18 cellular contexts compared by ENCODE assay signal in genomic region chr20:62821726-62822210, GRCh38. TPM values are rescaled to one million over a fixed set of nuclear protein-coding genes. Genes with fewer than 3 reads are reported as not detected.
DNase-seq lines count a peak whose midpoint lies in the region; ATAC-seq, FAIRE-seq and TF ChIP-seq lines count a peak whose summit lies in the region.
"Had no signal": no experiment of that assay in that cellular context is flagged by ENCODE, and none has a peak within 500 bp of the region (broad histone marks: within the 10 kb centered on the region; RNA-seq: fewer than 3 reads in every experiment).

No MANE protein-coding gene starts in this region.

- TF ChIP-seq RAD21 in HepG2 (CRISPR knock-in tag; IDR thresholded peaks at IDR 0.05) (no peak), Ishikawa (IDR thresholded peaks at IDR 0.05; ENCODE audit: low read depth) (no peak)

- TF ChIP-seq EP300 in HepG2 (IDR thresholded peaks at IDR 0.05; ENCODE audit: low read depth in 2 of 2, low read length in 2 of 2) (no peak), HepG2 (CRISPR knock-in tag; IDR thresholded peaks at IDR 0.05; ENCODE audit: borderline replicate concordance) (no peak), Ishikawa (IDR thresholded peaks at IDR 0.05; ENCODE audit: borderline replicate concordance) (no peak)

- H2AFZ ChIP-seq in HepG2 (ENCODE audit: low read length) (no peak overlapping the region), osteoblast (ENCODE audit: low read length) (no peak overlapping the region)
- H2AFZ ChIP-seq: GM23338 had no signal

- intact Hi-C loops in HepG2 (cut with micrococcal nuclease; ENCODE audit: unreplicated experiment) (loop anchor here (1.0 to 5.0 kb wide), 4 partner anchors 26 to 187 kb away; partner anchors contain the start of gene TCFL5), right lobe of liver (cut with DNase I) (loop anchor here in 1 of 2 donors (10.0 kb wide), 1 partner anchor 183 kb away; the partner anchor contains the start of gene BHLHE23), breast epithelium (cut with DNase I; ENCODE audit: low total_unique reads) (no loop called here)

- H3K4me1 ChIP-seq in HepG2 (ENCODE audit: insufficient read depth, low read length) = peaks cover 73% of the 10 kb centered on the region
- H3K4me1 ChIP-seq in right lobe of liver = peaks cover 0 to 5% (median 1%) of the 10 kb centered on the region in 4 donors
- H3K4me1 ChIP-seq in osteoblast (ENCODE audit: insufficient read depth, low read length) = peaks cover 17% of the 10 kb centered on the region
- H3K4me1 ChIP-seq in breast epithelium = peaks cover 23 to 28% of the 10 kb centered on the region in 2 donors

- no peak overlapping the region for H3K9ac ChIP-seq in HepG2 (ENCODE audit: insufficient read depth, low read depth, low read length)

- DNase-seq in HepG2 (ENCODE audit: low spot score) (no peak), right lobe of liver (no peak), osteoblast (ENCODE audit: insufficient read length, low spot score, missing footprints) (peak; percentile 78), breast epithelium (ENCODE audit: low spot score in 2 of 2) (no peak)
- no peak for DNase-seq in activated naive CD4-positive, alpha-beta T cell treated with Interleukin-2 at 50 U/mL for 16 hours
- DNase-seq: Calu3, COR-L47, DMS53, DMS79 treated with DMSO at 0.1 percent for 48 hours, H9 had no signal

- ATAC-seq in HepG2 (no peak), right lobe of liver (no peak)
- ATAC-seq: GM23338 had no signal

- no peak for TF ChIP-seq CTCF in HepG2 (CRISPR knock-in tag; IDR thresholded peaks at IDR 0.05)
- TF ChIP-seq CTCF in right lobe of liver (IDR thresholded peaks at IDR 0.05) = no peak
- TF ChIP-seq CTCF in osteoblast (IDR thresholded peaks at IDR 0.05; ENCODE audit: extremely low read depth, low read depth, low read length) = no peak
- no peak for TF ChIP-seq CTCF in breast epithelium (IDR thresholded peaks at IDR 0.05)

- H3K9me3 ChIP-seq in HepG2 (ENCODE audit: low read length) (no peaks in the 10 kb centered on the region), right lobe of liver (no peaks in the 10 kb centered on the region), osteoblast (ENCODE audit: low read depth, low read length) (no peaks in the 10 kb centered on the region), breast epithelium (no peaks in the 10 kb centered on the region)

- CTCF ChIA-PET in HepG2 (lab: Yijun Ruan, JAX; ENCODE audit: low intra/inter-chr PET ratio, low total read pairs) = interaction anchor here (1.1 to 1.7 kb wide), 4 partner anchors 13 to 187 kb away, joined by 3 to 14 read pairs (median 6); no protein-coding TSS in a partner anchor

- H3K4me2 ChIP-seq in HepG2 (ENCODE audit: low read depth, low read length) = no peak overlapping the region
- H3K4me2 ChIP-seq in osteoblast (ENCODE audit: insufficient read depth, low read length) = no peak overlapping the region
- H3K4me2 ChIP-seq: GM23338 had no signal

- TF ChIP-seq POLR2A in HepG2 (IDR thresholded peaks at IDR 0.05; ENCODE audit: insufficient read depth in 1 of 2, low read depth in 2 of 2, low read length in 2 of 2) (no peak), right lobe of liver (IDR thresholded peaks at IDR 0.05) (no peak), breast epithelium (IDR thresholded peaks at IDR 0.05) (no peak)

- H3K4me3 ChIP-seq in HepG2 (replicated peaks in 1 of 3; ENCODE audit: insufficient read depth in 1 of 3, low read depth in 2 of 3, low read length in 3 of 3) (no peak overlapping the region), right lobe of liver (no peak overlapping the region), osteoblast (ENCODE audit: insufficient read depth, low read length) (no peak overlapping the region), breast epithelium (no peak overlapping the region)
- H3K4me3 ChIP-seq: GM23338 had no signal

- no TSS peak for BruUV-seq in HepG2 (replicated peaks; lab: Mats Ljungman, UMichigan)

- no peak for FAIRE-seq in HepG2 (lab: Jason Lieb, UNC)
- FAIRE-seq: A204.1, GM12892, GM19239 had no signal

- H3K27me3 ChIP-seq in HepG2 (ENCODE audit: control insufficient read depth in 1 of 2, insufficient read depth in 2 of 2, low read length in 2 of 2) = no peaks in the 10 kb centered on the region
- H3K27me3 ChIP-seq in right lobe of liver = no peaks in the 10 kb centered on the region
- H3K27me3 ChIP-seq in osteoblast (ENCODE audit: insufficient read depth, low read length) = peaks cover 26% of the 10 kb centered on the region
- peaks cover 3 to 4% of the 10 kb centered on the region in 2 donors for H3K27me3 ChIP-seq in breast epithelium

- POLR2A ChIA-PET in HepG2 (lab: Yijun Ruan, JAX) = interaction anchor here (1.2 to 1.8 kb wide), 6 partner anchors 14 to 155 kb away, joined by 3 to 26 read pairs (median 8); partner anchors contain the start of gene MRGBP

- WGBS in HepG2 (ENCODE audit: low lambda C conversion rate) = 98% methylated on average over 12 of the region's 12 CpGs
- no CpG with 5 or more reads among the region's 12 CpGs for WGBS in right lobe of liver (ENCODE audit: insufficient coverage, low coverage, low lambda C conversion rate, missing lambda C conversion rate)

- H3K79me2 ChIP-seq in HepG2 (ENCODE audit: insufficient read depth, low read length) (peaks cover 6% of the 10 kb centered on the region), osteoblast (ENCODE audit: insufficient read depth, low read length) (no peaks in the 10 kb centered on the region)

- H4K20me1 ChIP-seq in HepG2 (ENCODE audit: insufficient read depth, low read length) (peaks cover 4% of the 10 kb centered on the region; the same call in 1 of the 2 replicates), osteoblast (ENCODE audit: insufficient read depth, low read length) (no peaks in the 10 kb centered on the region)

- no peak overlapping the region for H3K27ac ChIP-seq in HepG2 (ENCODE audit: extremely low read length, insufficient read depth, low read length)
- no peak overlapping the region for H3K27ac ChIP-seq in right lobe of liver
- H3K27ac ChIP-seq in osteoblast (ENCODE audit: low read depth, low read length) = no peak overlapping the region
- no peak overlapping the region for H3K27ac ChIP-seq in breast epithelium
- H3K27ac ChIP-seq: 22Rv1 had no signal

- in situ Hi-C loops in HepG2 (cut with HindIII; ENCODE audit: extremely low pct_ligation_motif_present, low pct_unique_long_range_greater_than_20kb) = no loop called here

- H3K36me3 ChIP-seq in HepG2 (replicated peaks in 1 of 2; ENCODE audit: control insufficient read depth in 1 of 2, insufficient read depth in 2 of 2, low read length in 2 of 2) (no peaks in the 10 kb centered on the region), right lobe of liver (no peaks in the 10 kb centered on the region), osteoblast (ENCODE audit: insufficient read depth, low read length) (no peaks in the 10 kb centered on the region), breast epithelium (no peaks in the 10 kb centered on the region)

RNA-seq across cellular contexts. Expression of gene COL9A3, which starts 4.9 kb away (rescaled TPM):
- 53.3 and 204 TPM in 2 replicates for total RNA-seq in HepG2 (2016; rRNA removed; fragmentation: Illumina TruSeq; extraction: Trizol)
- 13.9 and 15.8 TPM in 2 replicates for total RNA-seq in HepG2 (2016; cell fraction: cytosol; rRNA removed; fragmentation: Illumina TruSeq; extraction: Trizol; ENCODE audit: low read depth)
- 48.0 and 215 TPM in 2 replicates for total RNA-seq in HepG2 (2016; cell fraction: insoluble cytoplasmic fraction; rRNA removed; fragmentation: Illumina TruSeq; extraction: Trizol)
- 19.3 and 20.8 TPM in 2 replicates for total RNA-seq in HepG2 (2016; cell fraction: membrane; rRNA removed; fragmentation: Illumina TruSeq; extraction: Trizol)
- total RNA-seq in HepG2 (2016; cell fraction: nucleus; rRNA removed; fragmentation: Illumina TruSeq; extraction: Trizol) = 216 and 254 TPM in 2 replicates
- polyA plus RNA-seq in HepG2 (2011; rRNA removed) = 155 and 175 TPM in 2 replicates
- polyA plus RNA-seq in HepG2 (2011; cell fraction: cytosol; rRNA removed) = 84.5 and 113 TPM in 2 replicates
- polyA plus RNA-seq in HepG2 (2011; cell fraction: nucleus; rRNA removed) = 1,291 and 1,782 TPM in 2 replicates
- 79.9 and 172 TPM in 2 replicates for polyA plus RNA-seq in HepG2 (2012)
- polyA plus RNA-seq in HepG2 (2016; cell fraction: cytosol; fragmentation: Illumina TruSeq; extraction: Trizol; ENCODE audit: low read depth) = 9.2 and 9.5 TPM in 2 replicates
- polyA plus RNA-seq in HepG2 (2016; cell fraction: insoluble cytoplasmic fraction; fragmentation: Illumina TruSeq; extraction: Trizol; ENCODE audit: low read depth) = 55.1 and 66.2 TPM in 2 replicates
- 17.0 and 20.1 TPM in 2 replicates for polyA plus RNA-seq in HepG2 (2016; cell fraction: membrane; fragmentation: Illumina TruSeq; extraction: Trizol; ENCODE audit: low read depth)
- 637 and 662 TPM in 2 replicates for polyA plus RNA-seq in HepG2 (2016; cell fraction: nucleus; fragmentation: Illumina TruSeq; extraction: Trizol; ENCODE audit: insufficient read depth, low read depth)
- polyA minus RNA-seq in HepG2 (2011; rRNA and poly(A)+ RNA removed; ENCODE audit: low replicate concordance) = 5.1 and 12.2 TPM in 2 replicates
- 23.0 and 25.3 TPM in 2 replicates for polyA minus RNA-seq in HepG2 (2011; cell fraction: cytosol; rRNA and poly(A)+ RNA removed)
- polyA minus RNA-seq in HepG2 (2011; cell fraction: nucleus; rRNA and poly(A)+ RNA removed) = 56.8 and 67.0 TPM in 2 replicates
- total RNA-seq in right lobe of liver = 1 to 10 TPM; 1.5 to 7.6 (median 3.5) TPM
- total RNA-seq in osteoblast = not detected in 2 replicates
- total RNA-seq in breast epithelium = 10 to 100 TPM in 1 of 3 donors, 1 to 10 TPM in 1, under 1 TPM in 1; 0.16 to 10.2 (median 5.0) TPM
- total RNA-seq: CD4-positive, alpha-beta memory T cell; H4 had no signal

RNA-seq across cellular contexts. Expression of gene OGFR, which starts 17.1 kb away (rescaled TPM):
- 68.3 and 81.8 TPM in 2 replicates for total RNA-seq in HepG2 (2016; rRNA removed; fragmentation: Illumina TruSeq; extraction: Trizol)
- total RNA-seq in HepG2 (2016; cell fraction: cytosol; rRNA removed; fragmentation: Illumina TruSeq; extraction: Trizol; ENCODE audit: low read depth) = 6.3 and 8.7 TPM in 2 replicates
- 58.8 and 84.2 TPM in 2 replicates for total RNA-seq in HepG2 (2016; cell fraction: insoluble cytoplasmic fraction; rRNA removed; fragmentation: Illumina TruSeq; extraction: Trizol)
- total RNA-seq in HepG2 (2016; cell fraction: membrane; rRNA removed; fragmentation: Illumina TruSeq; extraction: Trizol) = 20.8 and 24.4 TPM in 2 replicates
- 33.8 and 41.3 TPM in 2 replicates for total RNA-seq in HepG2 (2016; cell fraction: nucleus; rRNA removed; fragmentation: Illumina TruSeq; extraction: Trizol)
- 47.7 and 62.2 TPM in 2 replicates for polyA plus RNA-seq in HepG2 (2011; rRNA removed)
- polyA plus RNA-seq in HepG2 (2011; cell fraction: cytosol; rRNA removed) = 58.6 and 82.5 TPM in 2 replicates
- polyA plus RNA-seq in HepG2 (2011; cell fraction: nucleus; rRNA removed) = 105 and 121 TPM in 2 replicates
- 34.0 and 38.1 TPM in 2 replicates for polyA plus RNA-seq in HepG2 (2012)
- polyA plus RNA-seq in HepG2 (2016; cell fraction: cytosol; fragmentation: Illumina TruSeq; extraction: Trizol; ENCODE audit: low read depth) = 4.2 and 4.7 TPM in 2 replicates
- 68.1 and 77.5 TPM in 2 replicates for polyA plus RNA-seq in HepG2 (2016; cell fraction: insoluble cytoplasmic fraction; fragmentation: Illumina TruSeq; extraction: Trizol; ENCODE audit: low read depth)
- polyA plus RNA-seq in HepG2 (2016; cell fraction: membrane; fragmentation: Illumina TruSeq; extraction: Trizol; ENCODE audit: low read depth) = 11.5 and 14.2 TPM in 2 replicates
- 103 and 104 TPM in 2 replicates for polyA plus RNA-seq in HepG2 (2016; cell fraction: nucleus; fragmentation: Illumina TruSeq; extraction: Trizol; ENCODE audit: insufficient read depth, low read depth)
- polyA minus RNA-seq in HepG2 (2011; rRNA and poly(A)+ RNA removed; ENCODE audit: low replicate concordance) = 38.5 and 45.1 TPM in 2 replicates
- polyA minus RNA-seq in HepG2 (2011; cell fraction: cytosol; rRNA and poly(A)+ RNA removed) = 39.4 and 42.5 TPM in 2 replicates
- polyA minus RNA-seq in HepG2 (2011; cell fraction: nucleus; rRNA and poly(A)+ RNA removed) = 15.1 and 20.0 TPM in 2 replicates
- total RNA-seq in right lobe of liver = 10 to 100 TPM; 40.7 to 48.1 (median 47.0) TPM
- total RNA-seq in osteoblast = 32.4 and 39.1 TPM in 2 replicates
- total RNA-seq in breast epithelium = 10 to 100 TPM; 38.5 to 45.3 (median 44.2) TPM

RNA-seq across cellular contexts. Expression of gene MRGBP, which starts 25.5 kb away (rescaled TPM):
- 34.8 and 35.9 TPM in 2 replicates for total RNA-seq in HepG2 (2016; rRNA removed; fragmentation: Illumina TruSeq; extraction: Trizol)
- 79.0 and 80.7 TPM in 2 replicates for total RNA-seq in HepG2 (2016; cell fraction: cytosol; rRNA removed; fragmentation: Illumina TruSeq; extraction: Trizol; ENCODE audit: low read depth)
- total RNA-seq in HepG2 (2016; cell fraction: insoluble cytoplasmic fraction; rRNA removed; fragmentation: Illumina TruSeq; extraction: Trizol) = 31.8 and 38.7 TPM in 2 replicates
- 96.7 and 98.0 TPM in 2 replicates for total RNA-seq in HepG2 (2016; cell fraction: membrane; rRNA removed; fragmentation: Illumina TruSeq; extraction: Trizol)
- total RNA-seq in HepG2 (2016; cell fraction: nucleus; rRNA removed; fragmentation: Illumina TruSeq; extraction: Trizol) = 17.0 and 18.5 TPM in 2 replicates
- 31.6 and 34.2 TPM in 2 replicates for polyA plus RNA-seq in HepG2 (2011; rRNA removed)
- polyA plus RNA-seq in HepG2 (2011; cell fraction: cytosol; rRNA removed) = 30.7 and 37.2 TPM in 2 replicates
- polyA plus RNA-seq in HepG2 (2011; cell fraction: nucleus; rRNA removed) = 29.7 and 36.4 TPM in 2 replicates
- polyA plus RNA-seq in HepG2 (2012) = 21.6 and 23.1 TPM in 2 replicates
- polyA plus RNA-seq in HepG2 (2016; cell fraction: cytosol; fragmentation: Illumina TruSeq; extraction: Trizol; ENCODE audit: low read depth) = 88.5 and 96.5 TPM in 2 replicates
- 34.9 and 39.2 TPM in 2 replicates for polyA plus RNA-seq in HepG2 (2016; cell fraction: insoluble cytoplasmic fraction; fragmentation: Illumina TruSeq; extraction: Trizol; ENCODE audit: low read depth)
- 88.7 and 90.6 TPM in 2 replicates for polyA plus RNA-seq in HepG2 (2016; cell fraction: membrane; fragmentation: Illumina TruSeq; extraction: Trizol; ENCODE audit: low read depth)
- polyA plus RNA-seq in HepG2 (2016; cell fraction: nucleus; fragmentation: Illumina TruSeq; extraction: Trizol; ENCODE audit: insufficient read depth, low read depth) = 40.3 and 42.7 TPM in 2 replicates
- polyA minus RNA-seq in HepG2 (2011; rRNA and poly(A)+ RNA removed; ENCODE audit: low replicate concordance) = 21.2 and 36.8 TPM in 2 replicates
- 12.7 and 13.0 TPM in 2 replicates for polyA minus RNA-seq in HepG2 (2011; cell fraction: cytosol; rRNA and poly(A)+ RNA removed)
- 10.2 and 10.9 TPM in 2 replicates for polyA minus RNA-seq in HepG2 (2011; cell fraction: nucleus; rRNA and poly(A)+ RNA removed)
- total RNA-seq in right lobe of liver = 1 to 10 TPM; 3.3 to 8.0 (median 5.3) TPM
- total RNA-seq in osteoblast = 14.1 and 15.2 TPM in 2 replicates
- total RNA-seq in breast epithelium = 10 to 100 TPM in 2 of 3 donors, 1 to 10 TPM in 1; 8.5 to 12.9 (median 12.5) TPM

RNA-seq across cellular contexts. Expression of gene TCFL5, which starts 39.9 kb away (rescaled TPM):
- 20.0 and 21.1 TPM in 2 replicates for total RNA-seq in HepG2 (2016; rRNA removed; fragmentation: Illumina TruSeq; extraction: Trizol)
- 13.3 and 17.7 TPM in 2 replicates for total RNA-seq in HepG2 (2016; cell fraction: cytosol; rRNA removed; fragmentation: Illumina TruSeq; extraction: Trizol; ENCODE audit: low read depth)
- 20.4 and 21.0 TPM in 2 replicates for total RNA-seq in HepG2 (2016; cell fraction: insoluble cytoplasmic fraction; rRNA removed; fragmentation: Illumina TruSeq; extraction: Trizol)
- 28.7 and 36.7 TPM in 2 replicates for total RNA-seq in HepG2 (2016; cell fraction: membrane; rRNA removed; fragmentation: Illumina TruSeq; extraction: Trizol)
- total RNA-seq in HepG2 (2016; cell fraction: nucleus; rRNA removed; fragmentation: Illumina TruSeq; extraction: Trizol) = 11.4 and 12.6 TPM in 2 replicates
- polyA plus RNA-seq in HepG2 (2011; rRNA removed) = 14.2 and 14.8 TPM in 2 replicates
- polyA plus RNA-seq in HepG2 (2011; cell fraction: cytosol; rRNA removed) = 9.0 and 11.8 TPM in 2 replicates
- polyA plus RNA-seq in HepG2 (2011; cell fraction: nucleus; rRNA removed) = 6.4 and 8.0 TPM in 2 replicates
- 12.4 and 13.3 TPM in 2 replicates for polyA plus RNA-seq in HepG2 (2012)
- 13.1 and 14.7 TPM in 2 replicates for polyA plus RNA-seq in HepG2 (2016; cell fraction: cytosol; fragmentation: Illumina TruSeq; extraction: Trizol; ENCODE audit: low read depth)
- polyA plus RNA-seq in HepG2 (2016; cell fraction: insoluble cytoplasmic fraction; fragmentation: Illumina TruSeq; extraction: Trizol; ENCODE audit: low read depth) = 19.5 and 20.9 TPM in 2 replicates
- 25.6 and 29.7 TPM in 2 replicates for polyA plus RNA-seq in HepG2 (2016; cell fraction: membrane; fragmentation: Illumina TruSeq; extraction: Trizol; ENCODE audit: low read depth)
- 21.4 and 23.1 TPM in 2 replicates for polyA plus RNA-seq in HepG2 (2016; cell fraction: nucleus; fragmentation: Illumina TruSeq; extraction: Trizol; ENCODE audit: insufficient read depth, low read depth)
- 4.7 and 6.4 TPM in 2 replicates for polyA minus RNA-seq in HepG2 (2011; rRNA and poly(A)+ RNA removed; ENCODE audit: low replicate concordance)
- 9.9 and 10.2 TPM in 2 replicates for polyA minus RNA-seq in HepG2 (2011; cell fraction: cytosol; rRNA and poly(A)+ RNA removed)
- polyA minus RNA-seq in HepG2 (2011; cell fraction: nucleus; rRNA and poly(A)+ RNA removed) = 5.2 and 6.1 TPM in 2 replicates
- total RNA-seq in right lobe of liver = 1 to 10 TPM; 2.9 to 5.1 (median 3.9) TPM
- total RNA-seq in osteoblast = 13.0 TPM in 2 replicates
- 10 to 100 TPM in 2 of 3 donors, 1 to 10 TPM in 1; 7.8 to 21.0 (median 12.5) TPM for total RNA-seq in breast epithelium
